Comparison of ENCODE assay signal across 1 cellular context in the genomic region with DNA sequence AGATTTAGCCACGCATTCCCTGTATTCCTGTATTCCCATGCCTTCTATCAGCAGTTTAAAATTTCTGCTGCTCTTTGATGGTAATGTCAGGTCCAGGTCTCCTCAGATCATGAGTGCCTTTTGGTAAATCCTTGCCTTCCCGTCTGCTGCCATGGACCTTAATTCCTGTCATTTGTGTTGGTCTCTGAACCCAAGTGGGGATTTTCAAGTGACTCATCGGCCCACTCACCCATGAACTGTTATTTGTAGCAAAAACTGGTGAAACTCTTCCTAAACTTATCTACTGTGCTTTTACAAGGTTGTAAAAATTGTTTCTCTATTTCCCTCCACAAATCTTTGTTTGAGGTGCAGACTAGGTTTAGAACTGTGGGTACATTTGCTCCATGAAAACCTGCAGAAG.
TF ChIP-seq lines count a peak whose summit lies in the region.

No MANE protein-coding gene starts in this region.

TF ChIP-seq in GM12878, 131 proteins besides CTCF, POLR2A, EP300 and RAD21 (continued from another document):
- TF ChIP-seq, protein P1, sequence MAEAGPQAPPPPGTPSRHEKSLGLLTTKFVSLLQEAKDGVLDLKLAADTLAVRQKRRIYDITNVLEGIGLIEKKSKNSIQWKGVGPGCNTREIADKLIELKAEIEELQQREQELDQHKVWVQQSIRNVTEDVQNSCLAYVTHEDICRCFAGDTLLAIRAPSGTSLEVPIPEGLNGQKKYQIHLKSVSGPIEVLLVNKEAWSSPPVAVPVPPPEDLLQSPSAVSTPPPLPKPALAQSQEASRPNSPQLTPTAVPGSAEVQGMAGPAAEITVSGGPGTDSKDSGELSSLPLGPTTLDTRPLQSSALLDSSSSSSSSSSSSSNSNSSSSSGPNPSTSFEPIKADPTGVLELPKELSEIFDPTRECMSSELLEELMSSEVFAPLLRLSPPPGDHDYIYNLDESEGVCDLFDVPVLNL (IDR thresholded peaks at IDR 0.05; ENCODE audit: low read depth, low read length) = no peak
- TF ChIP-seq ZBTB33 (IDR thresholded peaks at IDR 0.05) = no peak
- no peak for TF ChIP-seq TCF12 (IDR thresholded peaks at IDR 0.05; ENCODE audit: low read depth, low read length)
- no peak for TF ChIP-seq FOXK2 (IDR thresholded peaks at IDR 0.05)
- TF ChIP-seq NRF1 (conservative IDR thresholded peaks at IDR 0.05; ENCODE audit: low read depth, low read length) = no peak
- TF ChIP-seq GABPA (IDR thresholded peaks at IDR 0.05; ENCODE audit: low read depth) = no peak
- TF ChIP-seq SUZ12 (IDR thresholded peaks at IDR 0.05; ENCODE audit: unreplicated experiment) = no peak
- no peak for TF ChIP-seq TCF3 (IDR thresholded peaks at IDR 0.05; ENCODE audit: borderline replicate concordance, insufficient read depth, low read depth, low read length)
- TF ChIP-seq USF2 (IDR thresholded peaks at IDR 0.05; ENCODE audit: borderline replicate concordance, low read depth, low read length) = no peak
- TF ChIP-seq NR2C2 (IDR thresholded peaks at IDR 0.05; ENCODE audit: borderline replicate concordance, control insufficient read depth, insufficient read length, low read depth) = no peak
- TF ChIP-seq MXI1 (IDR thresholded peaks at IDR 0.05; ENCODE audit: low read depth, low read length) = no peak
- TF ChIP-seq SREBF2 (IDR thresholded peaks at IDR 0.05; ENCODE audit: low read length) = no peak
